ENCODE assay signal across 9 cellular contexts in genomic region chr15:69253156-69253555, GRCh38. TPM values are rescaled to one million over a fixed set of nuclear protein-coding genes. Genes with fewer than 3 reads are reported as not detected.
A peak's percentile ranks its signal among the peaks of the same experiment; 100 is the strongest.
DNase-seq lines count a peak whose midpoint lies in the region; ATAC-seq and TF ChIP-seq lines count a peak whose summit lies in the region.
"Had no signal": no experiment of that assay in that cellular context is flagged by ENCODE, and none has a peak within 500 bp of the region (broad histone marks: within the 10 kb centered on the region; RNA-seq: fewer than 3 reads in every experiment).

No MANE protein-coding gene starts in this region.

- H3K9me3 Mint-ChIP-seq in mesothelial cell of epicardium: peaks cover 3% of the 10 kb centered on the region
- H3K9me3 Mint-ChIP-seq: T-helper 2 cell treated with Interferon-gamma antibody and Interleukin-4, amounts not matched to agents 5 μg/mL and 100 μg/mL, for 36 hours had no signal

- peak overlapping the region; percentile 48 for H3K27ac ChIP-seq in mammary epithelial cell (ENCODE audit: insufficient read depth, low read depth, low read length)
- H3K27ac ChIP-seq in suprapubic skin: no peak overlapping the region

- no peak for ATAC-seq in GM18511 (IDR thresholded peaks at IDR 0.05; ENCODE audit: unreplicated experiment)

- WGBS in mammary epithelial cell (ENCODE audit: low coverage, missing lambda C conversion rate): 2% methylated on average over 3 of the region's 3 CpGs
- 37% methylated on average over 3 of the region's 3 CpGs for WGBS in suprapubic skin

- H3K79me2 ChIP-seq in mammary epithelial cell (ENCODE audit: insufficient read depth, low read length): no peaks in the 10 kb centered on the region

- H3K9ac ChIP-seq in mammary epithelial cell (ENCODE audit: insufficient read depth, low read length): peak overlapping the region; percentile 23

- H3K4me1 ChIP-seq in mammary epithelial cell (ENCODE audit: insufficient read depth, low read length) (peaks cover 14% of the 10 kb centered on the region), suprapubic skin (no peaks in the 10 kb centered on the region)

- H3K36me3 ChIP-seq in mammary epithelial cell (ENCODE audit: insufficient read depth, low read length): no peaks in the 10 kb centered on the region
- H3K36me3 ChIP-seq in suprapubic skin: no peaks in the 10 kb centered on the region

- H3K4me3 Mint-ChIP-seq in mesothelial cell of epicardium: no peak overlapping the region
- H3K4me3 Mint-ChIP-seq: T-helper 2 cell treated with Interferon-gamma antibody and Interleukin-4, amounts not matched to agents 5 μg/mL and 100 μg/mL, for 36 hours had no signal

- peak overlapping the region; percentile 81 for H2AFZ ChIP-seq in mammary epithelial cell (ENCODE audit: low read depth, low read length)

- H3K9me3 ChIP-seq in mammary epithelial cell (replicated peaks; ENCODE audit: insufficient read depth, low read length) (no peaks in the 10 kb centered on the region), suprapubic skin (no peaks in the 10 kb centered on the region)

- intact Hi-C loops in mammary epithelial cell (cut with micrococcal nuclease): no loop called here

- in situ Hi-C loops in mammary epithelial cell (cut with MboI; ENCODE audit: low sequenced_read_pairs in 2 of 2): loop anchor here (25.0 kb wide), 1 partner anchor 191 kb away; no protein-coding TSS in a partner anchor

- TF ChIP-seq EP300 in suprapubic skin (IDR thresholded peaks at IDR 0.05): no peak

- CTCF ChIA-PET in mammary epithelial cell (lab: Charles Lee; ENCODE audit: low non-redundant PET): no interaction called here

- H3K27me3 ChIP-seq in mammary epithelial cell (ENCODE audit: insufficient read depth, low read length) (no peaks in the 10 kb centered on the region), suprapubic skin (no peaks in the 10 kb centered on the region)

- H3K4me2 ChIP-seq in mammary epithelial cell (ENCODE audit: insufficient read depth, low read depth, low read length): peak overlapping the region; percentile 72

- dilution Hi-C loops in mammary epithelial cell (cut with HindIII; ENCODE audit: low sequenced_read_pairs): no loop called here

- peaks cover 7% of the 10 kb centered on the region for H3K4me1 Mint-ChIP-seq in mesothelial cell of epicardium

- TF ChIP-seq POLR2A in suprapubic skin (IDR thresholded peaks at IDR 0.05): no peak

- no peak for TF ChIP-seq CTCF in mammary epithelial cell (conservative IDR thresholded peaks at IDR 0.05 in 1 of 2, IDR thresholded peaks at IDR 0.05 in 1 of 2; ENCODE audit: extremely low read depth in 1 of 2, insufficient read depth in 1 of 2, low read depth in 1 of 2, low read length in 2 of 2)
- no peak for TF ChIP-seq CTCF in mesothelial cell of epicardium (IDR thresholded peaks at IDR 0.05; ENCODE audit: unreplicated experiment)
- no peak for TF ChIP-seq CTCF in suprapubic skin (IDR thresholded peaks at IDR 0.05)

- H3K27me3 Mint-ChIP-seq in mesothelial cell of epicardium (ENCODE audit: low read depth): no peaks in the 10 kb centered on the region

- H3K4me3 ChIP-seq in mammary epithelial cell (replicated peaks in 1 of 3; ENCODE audit: insufficient read depth in 1 of 3, low read depth in 2 of 3, low read length in 3 of 3) (peak overlapping the region in 2 of 3 experiments; percentile 12 to 13), suprapubic skin (no peak overlapping the region)

- BruUV-seq in mammary epithelial cell (replicated peaks; lab: Mats Ljungman, UMichigan): no TSS peak

- H4K20me1 ChIP-seq in mammary epithelial cell (ENCODE audit: insufficient read depth, low read length): no peaks in the 10 kb centered on the region

- H3K36me3 Mint-ChIP-seq in mesothelial cell of epicardium: peaks cover 3% of the 10 kb centered on the region

- peak; percentile 76 for DNase-seq in COLO829 (ENCODE audit: low spot score)
- DNase-seq in NCI-H1105 treated with DMSO at 0.1 percent for 48 hours (lab: John Stamatoyannopoulos, UW): peak; percentile 91
- peak; percentile 77 for DNase-seq in mammary epithelial cell
- DNase-seq in mesothelial cell of epicardium (ENCODE audit: low spot score in 2 of 2, unreplicated experiment in 2 of 2): no peak
- no peak for DNase-seq in suprapubic skin (ENCODE audit: low spot score in 2 of 2)
- no peak for DNase-seq in activated effector memory CD4-positive, alpha-beta T cell treated with anti-CD3 and anti-CD28 coated beads, Interleukin-2, amount 50 U/mL, for 16 hours
- no peak for DNase-seq in activated T-cell treated with anti-CD3 and anti-CD28 coated beads, Interleukin-2, amount 50 U/mL, for 1 hour

- peak overlapping the region; percentile 68 for H3K27ac Mint-ChIP-seq in mesothelial cell of epicardium
- H3K27ac Mint-ChIP-seq: T-helper 2 cell treated with Interferon-gamma antibody and Interleukin-4, amounts not matched to agents 5 μg/mL and 100 μg/mL, for 36 hours had no signal

RNA-seq across cellular contexts. Expression of gene PAQR5, which starts 45.6 kb away (rescaled TPM):
- total RNA-seq in mammary epithelial cell (1 to 10 TPM in 1 of 2 donors, under 1 TPM in 1; 0.66 to 1.5 TPM), mesothelial cell of epicardium (0.59 to 1.2 TPM (median 0.89 TPM) in 3 replicates), suprapubic skin (10 to 100 TPM in 1 of 4 donors, 1 to 10 TPM in 3; 2.5 to 22.4 (median 9.3) TPM)
- polyA plus RNA-seq in mammary epithelial cell: 19.2 TPM
- polyA minus RNA-seq in mammary epithelial cell: 37.7 TPM

Comparison
In these comparisons a context has a peak if more than half of its experiments do, and no peak if none do; other contexts are left out.
1. DNase-seq: peak in COLO829 (single experiment), NCI-H1105 treated with DMSO at 0.1 percent for 48 hours (single experiment) and mammary epithelial cell (single experiment); none in mesothelial cell of epicardium (0 of 2), suprapubic skin (0 of 2), activated effector memory CD4-positive, alpha-beta T cell treated with anti-CD3 and anti-CD28 coated beads, Interleukin-2, amount 50 U/mL, for 16 hours (single experiment) and activated T-cell treated with anti-CD3 and anti-CD28 coated beads, Interleukin-2, amount 50 U/mL, for 1 hour (single experiment).